Comparison of ENCODE assay signal across 8 cellular contexts in genomic region chr6:10146723-10147451, GRCh38.
DNase-seq lines count a peak whose midpoint lies in the region; ATAC-seq and TF ChIP-seq lines count a peak whose summit lies in the region.

No MANE protein-coding gene starts in this region.

- H3K4me1 Mint-ChIP-seq in chondrocyte (ENCODE audit: low read depth), result peaks cover 22% of the 10 kb centered on the region
- H3K4me1 Mint-ChIP-seq in memory B cell, result no peaks in the 10 kb centered on the region

- H3K4me3 ChIP-seq in DND-41 (ENCODE audit: low read depth in 1 of 2, low read length in 2 of 2) (peak overlapping the region in 1 of 2 experiments; percentile 35; a peak in 2 of 4 replicates), OCI-LY1 (ENCODE audit: low read depth, low read length, poor library complexity, severe bottlenecking) (peak overlapping the region; percentile 51)

- no peaks in the 10 kb centered on the region for H3K36me3 ChIP-seq in DND-41 (ENCODE audit: insufficient read depth, low read length)
- H3K36me3 ChIP-seq in OCI-LY1 (ENCODE audit: insufficient read depth, low read length), result no peaks in the 10 kb centered on the region

- H3K9ac ChIP-seq in DND-41 (ENCODE audit: low read depth, low read length) (no peak overlapping the region), OCI-LY1 (ENCODE audit: low read length) (peak overlapping the region; percentile 34; the same call in 1 of the 2 replicates)

- no peaks in the 10 kb centered on the region for H3K9me2 ChIP-seq in OCI-LY1 (ENCODE audit: low read depth, low read length)

- peak overlapping the region; percentile 48 for H3K4me3 Mint-ChIP-seq in chondrocyte (ENCODE audit: unreplicated experiment)
- peak overlapping the region; percentile 29 for H3K4me3 Mint-ChIP-seq in memory B cell

- H3K9me3 ChIP-seq in DND-41 (ENCODE audit: insufficient read depth, low read length, severe bottlenecking) (no peaks in the 10 kb centered on the region), OCI-LY1 (ENCODE audit: low read length) (no peaks in the 10 kb centered on the region)

- H3K4me2 ChIP-seq in DND-41 (ENCODE audit: insufficient read depth, low read length) (peak overlapping the region; percentile 40; the same call in 1 of the 2 replicates), OCI-LY1 (ENCODE audit: low read length) (peak overlapping the region; percentile 68)

- no peaks in the 10 kb centered on the region for H3F3A ChIP-seq in OCI-LY1 (ENCODE audit: insufficient read depth, low read length)

- peak; percentile 24 for DNase-seq in DND-41
- no peak for DNase-seq in chondrocyte (ENCODE audit: low spot score)
- DNase-seq in memory B cell (ENCODE audit: low spot score in 2 of 2), result no peak
- no peak for DNase-seq in activated CD4-positive, CD25-positive, alpha-beta regulatory T cell (lab: John Stamatoyannopoulos, UW)
- DNase-seq in dermis blood vessel endothelial cell, result no peak

- H3K4me1 ChIP-seq in DND-41 (ENCODE audit: insufficient read depth, low read length) (no peaks in the 10 kb centered on the region), OCI-LY1 (ENCODE audit: insufficient read depth, low read length, severe bottlenecking) (peaks cover 7% of the 10 kb centered on the region)

- H3K27ac ChIP-seq in DND-41 (ENCODE audit: low read length), result no peak overlapping the region
- no peak overlapping the region for H3K27ac ChIP-seq in OCI-LY1 (ENCODE audit: low read depth, low read length, poor library complexity, severe bottlenecking)

- peaks cover 4% of the 10 kb centered on the region for H3K9me3 Mint-ChIP-seq in chondrocyte (ENCODE audit: low read depth)
- H3K9me3 Mint-ChIP-seq in memory B cell, result peaks cover under 1% of the 10 kb centered on the region

- H3K27me3 ChIP-seq in DND-41 (ENCODE audit: insufficient read depth, low read length, poor library complexity) (no peaks in the 10 kb centered on the region), OCI-LY1 (ENCODE audit: insufficient read depth, low read length) (no peaks in the 10 kb centered on the region)

- H2AFZ ChIP-seq in DND-41 (ENCODE audit: low read depth, low read length) (peak overlapping the region; percentile 22), OCI-LY1 (ENCODE audit: low read length) (peak overlapping the region; percentile 96)

- H3K36me3 Mint-ChIP-seq in chondrocyte (ENCODE audit: low read depth) (no peaks in the 10 kb centered on the region), memory B cell (no peaks in the 10 kb centered on the region)

- H3K27ac Mint-ChIP-seq in chondrocyte (ENCODE audit: unreplicated experiment) (no peak overlapping the region), memory B cell (no peak overlapping the region)

- no peaks in the 10 kb centered on the region for H4K20me1 ChIP-seq in DND-41 (ENCODE audit: insufficient read depth, low read length)
- H4K20me1 ChIP-seq in OCI-LY1 (ENCODE audit: insufficient read depth, low read length), result no peaks in the 10 kb centered on the region

- TF ChIP-seq CTCF in DND-41 (IDR thresholded peaks at IDR 0.05; ENCODE audit: borderline replicate concordance, extremely low read depth, low read length, poor library complexity, severe bottlenecking) (no peak), OCI-LY1 (IDR thresholded peaks at IDR 0.05; ENCODE audit: low read length) (no peak), chondrocyte (IDR thresholded peaks at IDR 0.05) (no peak)

- peak; percentile 87 for ATAC-seq in DND-41 (ENCODE audit: insufficient read depth, low read depth)
- peak; percentile 96 for ATAC-seq in GM19372 (IDR thresholded peaks at IDR 0.05; ENCODE audit: low read depth, unreplicated experiment)
- peak; percentile 97 for ATAC-seq in HG03159 (IDR thresholded peaks at IDR 0.05; ENCODE audit: unreplicated experiment)
- ATAC-seq in memory B cell (ENCODE audit: low read depth), result no peak

- H3K27me3 Mint-ChIP-seq in chondrocyte (ENCODE audit: low read depth), result no peaks in the 10 kb centered on the region
- H3K27me3 Mint-ChIP-seq in memory B cell, result no peaks in the 10 kb centered on the region

- no peaks in the 10 kb centered on the region for H3K79me2 ChIP-seq in DND-41 (ENCODE audit: insufficient read depth, low read length)
- no peaks in the 10 kb centered on the region for H3K79me2 ChIP-seq in OCI-LY1 (ENCODE audit: insufficient read depth, low read length)
